Comparison of ENCODE assay signal across 10 cellular contexts in the genomic region with DNA sequence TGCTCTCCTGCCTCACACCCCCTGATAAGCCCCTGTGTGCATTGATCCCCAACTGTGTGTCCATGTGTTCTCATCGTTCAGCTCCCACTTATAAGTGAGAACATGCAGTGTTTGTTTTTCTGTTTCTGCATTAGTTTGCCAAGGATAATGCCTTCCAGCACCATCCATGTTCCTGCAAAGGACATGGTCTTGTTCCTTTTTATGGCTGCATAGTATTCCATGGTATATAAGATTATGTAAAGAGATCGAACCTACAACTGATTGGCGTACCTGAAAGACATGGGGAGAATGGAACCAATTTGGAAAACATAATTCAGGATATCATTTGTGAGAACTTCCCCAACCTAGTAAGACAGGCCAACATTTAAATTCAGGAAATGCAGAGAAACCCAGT. TPM values are rescaled to one million over a fixed set of nuclear protein-coding genes. Genes with fewer than 3 reads are reported as not detected.
DNase-seq lines count a peak whose midpoint lies in the region; ATAC-seq and TF ChIP-seq lines count a peak whose summit lies in the region.
"Had no signal": no experiment of that assay in that cellular context is flagged by ENCODE, and none has a peak within 500 bp of the region (broad histone marks: within the 10 kb centered on the region; RNA-seq: fewer than 3 reads in every experiment).

No MANE protein-coding gene starts in this region.

- H2AFZ ChIP-seq in OCI-LY3 (ENCODE audit: low read depth, low read length) (no peak overlapping the region), trophoblast cell (ENCODE audit: insufficient read depth, low read length, poor library complexity) (no peak overlapping the region)

- in situ Hi-C loops in KBM-7 (cut with MboI; ENCODE audit: low pct_unique_long_range_greater_than_20kb, low sequenced_read_pairs), result no loop called here

- H2AK5ac ChIP-seq in trophoblast cell (ENCODE audit: low read length), result no peak overlapping the region

- H3K9me3 ChIP-seq in OCI-LY3 (ENCODE audit: insufficient read depth, low read length), result no peaks in the 10 kb centered on the region
- H3K9me3 ChIP-seq in trophoblast cell (ENCODE audit: insufficient read depth, low read depth, low read length), result no peaks in the 10 kb centered on the region

- peaks cover 30% of the 10 kb centered on the region for H3K36me3 ChIP-seq in OCI-LY3 (replicated peaks; ENCODE audit: low read depth, low read length)
- no peaks in the 10 kb centered on the region for H3K36me3 ChIP-seq in trophoblast cell (ENCODE audit: control insufficient read depth in 1 of 2, insufficient read depth in 2 of 2, low read length in 2 of 2)

- peak overlapping the region; percentile 75 for H3K4me2 ChIP-seq in OCI-LY3 (ENCODE audit: low read length)
- H3K4me2 ChIP-seq in trophoblast cell (ENCODE audit: low read length), result no peak overlapping the region

- no peak for DNase-seq in AG10803 (ENCODE audit: low read depth)
- DNase-seq in central memory CD8-positive, alpha-beta T cell (ENCODE audit: low spot score in 2 of 2), result no peak
- DNase-seq in trophoblast cell, result no peak
- no peak for DNase-seq in KBM-7
- DNase-seq in NCI-H226, result no peak
- DNase-seq: midbrain had no signal

- no peak overlapping the region for H3K23ac ChIP-seq in trophoblast cell (ENCODE audit: low read length)

- peak overlapping the region; percentile 67 for H3K27ac ChIP-seq in OCI-LY3 (ENCODE audit: low read length)
- no peak overlapping the region for H3K27ac ChIP-seq in trophoblast cell (ENCODE audit: low read depth, low read length)

- peaks cover 22% of the 10 kb centered on the region for H4K20me1 ChIP-seq in OCI-LY3 (ENCODE audit: insufficient read depth, low read length)

- no peak overlapping the region for H4K12ac ChIP-seq in trophoblast cell (ENCODE audit: low read depth, low read length)

- H3K9me3 Mint-ChIP-seq in central memory CD8-positive, alpha-beta T cell, result no peaks in the 10 kb centered on the region

- no peaks in the 10 kb centered on the region for H3K27me3 ChIP-seq in OCI-LY3 (ENCODE audit: low read depth, low read length)
- no peaks in the 10 kb centered on the region for H3K27me3 ChIP-seq in trophoblast cell (ENCODE audit: insufficient read depth, low read length)

- H3K9ac ChIP-seq in OCI-LY3 (ENCODE audit: low read length), result no peak overlapping the region
- no peak overlapping the region for H3K9ac ChIP-seq in trophoblast cell (ENCODE audit: low read length)

- no peak overlapping the region for H2BK12ac ChIP-seq in trophoblast cell (ENCODE audit: low read length)

- peaks cover 13% of the 10 kb centered on the region for H3K4me1 Mint-ChIP-seq in central memory CD8-positive, alpha-beta T cell

- no peak overlapping the region for H3K27ac Mint-ChIP-seq in central memory CD8-positive, alpha-beta T cell (ENCODE audit: low read depth)

- peaks cover 98% of the 10 kb centered on the region for H3K79me2 ChIP-seq in OCI-LY3 (ENCODE audit: low read length)
- H3K79me2 ChIP-seq in trophoblast cell (ENCODE audit: control insufficient read depth, insufficient read depth, low read length, poor library complexity), result peaks cover 3% of the 10 kb centered on the region

- peak overlapping the region; percentile 27 for H3K4me3 Mint-ChIP-seq in central memory CD8-positive, alpha-beta T cell

- peaks cover 1% of the 10 kb centered on the region for H3K27me3 Mint-ChIP-seq in central memory CD8-positive, alpha-beta T cell

- peaks cover 5% of the 10 kb centered on the region for H3K79me1 ChIP-seq in trophoblast cell (ENCODE audit: low read length)

- H4K8ac ChIP-seq in trophoblast cell (ENCODE audit: low read depth, low read length), result no peak overlapping the region

- no CpG with 5 or more reads among the region's 3 CpGs for WGBS in trophoblast cell (ENCODE audit: extremely low coverage, insufficient coverage, insufficient read length)

- no peak overlapping the region for H3K18ac ChIP-seq in trophoblast cell (ENCODE audit: low read length)

- H3K36me3 Mint-ChIP-seq in central memory CD8-positive, alpha-beta T cell (ENCODE audit: insufficient read depth), result peaks cover 3% of the 10 kb centered on the region

- no peak overlapping the region for H2BK5ac ChIP-seq in trophoblast cell (ENCODE audit: low read depth, low read length, poor library complexity)

- H3K14ac ChIP-seq in trophoblast cell (ENCODE audit: low read length), result no peak overlapping the region

- H3K4me1 ChIP-seq in OCI-LY3 (ENCODE audit: low read length), result peaks cover 87% of the 10 kb centered on the region
- peaks cover 16 to 18% of the 10 kb centered on the region in 2 experiments for H3K4me1 ChIP-seq in trophoblast cell (ENCODE audit: control insufficient read depth in 1 of 2, insufficient read depth in 2 of 2, low read length in 2 of 2)

- no peak overlapping the region for H2BK120ac ChIP-seq in trophoblast cell (ENCODE audit: insufficient read depth, low read length, poor library complexity)

- H3K4me3 ChIP-seq in AG10803 (ENCODE audit: low read length) (peak overlapping the region; percentile 5; the same call in 1 of the 2 replicates), OCI-LY3 (ENCODE audit: low read length) (no peak overlapping the region), trophoblast cell (ENCODE audit: low read depth, low read length) (no peak overlapping the region)
- H3K4me3 ChIP-seq: skin epidermis had no signal

- peak overlapping the region; percentile 51 for H3K4ac ChIP-seq in trophoblast cell (ENCODE audit: low read depth, low read length)

- ATAC-seq in central memory CD8-positive, alpha-beta T cell (replicated peaks; ENCODE audit: extremely low read depth, poor library complexity, severe bottlenecking), result no peak
- ATAC-seq in HG03097 (IDR thresholded peaks at IDR 0.05; ENCODE audit: low FRiP score, unreplicated experiment) (no peak), GM18870 (IDR thresholded peaks at IDR 0.05; ENCODE audit: unreplicated experiment) (no peak)

- H4K91ac ChIP-seq in trophoblast cell (ENCODE audit: low read depth, low read length), result no peak overlapping the region

- no peak for TF ChIP-seq CTCF in AG10803 (conservative IDR thresholded peaks at IDR 0.05; ENCODE audit: low read length)
- TF ChIP-seq CTCF in OCI-LY3 (IDR thresholded peaks at IDR 0.05; ENCODE audit: low read depth, low read length), result no peak

RNA-seq across cellular contexts. Expression of a gene that starts 32.4 kb away (rescaled TPM):
- polyA plus RNA-seq in trophoblast cell (2013), result 11.4 and 11.6 TPM in 2 replicates
